Comparison of ENCODE assay signal across 8 cellular contexts in the genomic region with DNA sequence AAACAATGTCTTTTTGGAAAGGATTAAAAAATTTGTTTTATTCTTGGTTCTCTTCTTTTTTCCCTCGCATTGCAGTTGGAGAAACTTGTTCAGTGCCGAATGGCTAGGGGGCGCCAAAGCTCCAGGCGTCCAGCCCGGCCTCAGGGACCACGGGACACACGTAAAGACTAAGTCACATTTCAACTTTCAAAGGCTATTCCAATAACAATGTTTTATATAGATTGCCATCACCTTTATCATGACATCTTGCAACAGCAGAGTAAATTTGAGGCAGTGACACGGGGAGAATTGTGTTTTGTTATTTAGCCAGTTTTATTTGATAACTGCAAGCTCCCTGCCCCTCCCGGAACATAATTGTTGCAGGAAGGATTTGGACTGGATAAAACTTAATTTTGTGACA. TPM values are rescaled to one million over a fixed set of nuclear protein-coding genes. Genes with fewer than 3 reads are reported as not detected.
DNase-seq lines count a peak whose midpoint lies in the region; ATAC-seq, FAIRE-seq and TF ChIP-seq lines count a peak whose summit lies in the region.

No MANE protein-coding gene starts in this region.

- peak; percentile 100 for TF ChIP-seq CTCF in SK-N-SH (IDR thresholded peaks at IDR 0.05)
- peak; percentile 73 to 85 (median 76) for TF ChIP-seq CTCF in K562 (IDR thresholded peaks at IDR 0.05 in 2 of 3, conservative IDR thresholded peaks at IDR 0.05 in 1 of 3; ENCODE audit: insufficient read depth in 2 of 3, low read depth in 1 of 3, low read length in 3 of 3)

- no peaks in the 10 kb centered on the region for H4K20me1 ChIP-seq in Karpas-422 (ENCODE audit: insufficient read depth, low read depth, low read length)
- peaks cover 19% of the 10 kb centered on the region for H4K20me1 ChIP-seq in SK-N-SH (ENCODE audit: insufficient read depth)
- H4K20me1 ChIP-seq in K562 (replicated peaks; ENCODE audit: control insufficient read depth, insufficient read depth, low read length) = no peaks in the 10 kb centered on the region

- CTCF ChIA-PET in SK-N-SH (lab: Yijun Ruan, JAX) = interaction anchor here (0.6 to 10.7 kb wide), 115 partner anchors 9 to 1587 kb away, joined by 3 to 291 read pairs (median 4); a partner anchor contains a TSS
- CTCF ChIA-PET in K562 (lab: Yijun Ruan, JAX; ENCODE audit: low intra/inter-chr PET ratio) = interaction anchor here (1.2 to 1.6 kb wide), 3 partner anchors 1165 to 1259 kb away, joined by 3 to 6 read pairs (median 3); no protein-coding TSS in a partner anchor

- H3K27ac ChIP-seq in Karpas-422 (ENCODE audit: low read length) = no peak overlapping the region
- H3K27ac ChIP-seq in SK-N-SH (ENCODE audit: low read depth in 2 of 2, low read length in 1 of 2) = peak overlapping the region in 1 of 2 experiments; percentile 18; a peak in 1 of 4 replicates
- H3K27ac ChIP-seq in K562 (ENCODE audit: extremely low read depth, low read depth, low read length) = no peak overlapping the region
- H3K27ac ChIP-seq in skeletal muscle tissue (ENCODE audit: low read depth, low read length) = no peak overlapping the region

- no peak overlapping the region for H3K4me2 ChIP-seq in Karpas-422 (ENCODE audit: low read depth, low read length, poor library complexity, severe bottlenecking)
- peak overlapping the region; percentile 84 for H3K4me2 ChIP-seq in SK-N-SH
- H3K4me2 ChIP-seq in K562 (ENCODE audit: insufficient read depth, low read length) = no peak overlapping the region; the same call in 1 of the 2 replicates

- H3K36me3 ChIP-seq in Karpas-422 (ENCODE audit: insufficient read depth, low read length) (no peaks in the 10 kb centered on the region), SK-N-SH (replicated peaks in 1 of 2; ENCODE audit: control insufficient read depth in 1 of 2, insufficient read depth in 2 of 2, low read length in 1 of 2) (peaks cover 0 to 5% of the 10 kb centered on the region in 2 experiments), K562 (ENCODE audit: control insufficient read depth, insufficient read depth, low read length) (no peaks in the 10 kb centered on the region), iPS-15b (ENCODE audit: control insufficient read depth, insufficient read depth, low read length) (no peaks in the 10 kb centered on the region), skeletal muscle tissue (ENCODE audit: control insufficient read depth in 3 of 3, insufficient read depth in 3 of 3, low read length in 3 of 3) (no peaks in the 10 kb centered on the region)

- no peaks in the 10 kb centered on the region for H3K4me1 ChIP-seq in Karpas-422 (ENCODE audit: low read length)
- H3K4me1 ChIP-seq in SK-N-SH (ENCODE audit: control insufficient read depth in 1 of 2, insufficient read depth in 2 of 2, low read depth in 1 of 2, low read length in 1 of 2) = peaks cover 26 to 34% of the 10 kb centered on the region in 2 experiments
- H3K4me1 ChIP-seq in K562 (replicated peaks in 1 of 2; ENCODE audit: control insufficient read depth in 2 of 2, insufficient read depth in 2 of 2, low read length in 2 of 2) = no peaks in the 10 kb centered on the region
- H3K4me1 ChIP-seq in iPS-15b (ENCODE audit: control insufficient read depth, insufficient read depth, low read length) = peaks cover 18% of the 10 kb centered on the region
- peaks cover 16 to 38% (median 26%) of the 10 kb centered on the region in 3 donors for H3K4me1 ChIP-seq in skeletal muscle tissue (ENCODE audit: control insufficient read depth in 3 of 3, insufficient read depth in 3 of 3, low read length in 3 of 3)

- no TSS peak for BruUV-seq in K562 (replicated peaks; lab: Mats Ljungman, UMichigan)

- H3K4me3 ChIP-seq in Karpas-422 (ENCODE audit: low read length) (no peak overlapping the region), SK-N-SH (ENCODE audit: low read depth in 2 of 2, low read length in 1 of 2) (peak overlapping the region in 1 of 2 experiments; percentile 72; a peak in 2 of 4 replicates), K562 (no peak overlapping the region), iPS-15b (ENCODE audit: low read depth, low read length) (peak overlapping the region; percentile 66), skeletal muscle tissue (ENCODE audit: low read length in 3 of 3) (peak overlapping the region in 2 of 3 donors; percentile 39 to 49)

- 8% methylated on average over 9 of the region's 9 CpGs for WGBS in SK-N-SH (ENCODE audit: low lambda C conversion rate)
- 6% methylated on average over 9 of the region's 9 CpGs for WGBS in K562 (ENCODE audit: insufficient coverage, low coverage, missing lambda C conversion rate)

- H3K27me3 ChIP-seq in Karpas-422 (ENCODE audit: low read length) (no peaks in the 10 kb centered on the region), SK-N-SH (ENCODE audit: insufficient read depth) (no peaks in the 10 kb centered on the region), K562 (ENCODE audit: control insufficient read depth in 2 of 2, insufficient read depth in 2 of 2, low read length in 2 of 2) (peaks cover 0 to 4% of the 10 kb centered on the region in 2 experiments; a peak in 2 of 5 replicates), iPS-15b (ENCODE audit: control insufficient read depth, insufficient read depth, low read length) (peaks cover 45% of the 10 kb centered on the region), skeletal muscle tissue (ENCODE audit: control insufficient read depth in 3 of 3, insufficient read depth in 3 of 3, low read length in 3 of 3) (peaks cover 21 to 52% (median 29%) of the 10 kb centered on the region in 3 donors)

- peaks cover 34% of the 10 kb centered on the region for H3F3A ChIP-seq in SK-N-SH (replicated peaks; ENCODE audit: insufficient read depth)

- in situ Hi-C loops in K562 (cut with MboI) = loop anchor here (10.0 kb wide), 1 partner anchor 1162 kb away; no protein-coding TSS in a partner anchor

- TF ChIP-seq RAD21 in SK-N-SH (IDR thresholded peaks at IDR 0.05; ENCODE audit: low read length) (peak; percentile 98), K562 (CRISPR knock-in tag; conservative IDR thresholded peaks at IDR 0.05 in 1 of 2, IDR thresholded peaks at IDR 0.05 in 1 of 2) (peak; percentile 75 to 76)

- no peak for TF ChIP-seq POLR2A in K562 (conservative IDR thresholded peaks at IDR 0.05)

- no peaks in the 10 kb centered on the region for H3K9me2 ChIP-seq in Karpas-422 (replicated peaks; ENCODE audit: insufficient read depth, low read length)
- H3K9me2 ChIP-seq in SK-N-SH = no peaks in the 10 kb centered on the region

- intact Hi-C loops in K562 (cut with micrococcal nuclease) = loop anchor here (1.0 to 10.0 kb wide), 4 partner anchors 432 to 1310 kb away; no protein-coding TSS in a partner anchor

- H3K79me2 ChIP-seq in Karpas-422 (ENCODE audit: low read length) (no peaks in the 10 kb centered on the region), SK-N-SH (ENCODE audit: insufficient read depth) (peaks cover 22% of the 10 kb centered on the region), K562 (ENCODE audit: control insufficient read depth, insufficient read depth, low read length) (no peaks in the 10 kb centered on the region)

- no peaks in the 10 kb centered on the region for H3K9me3 ChIP-seq in Karpas-422 (ENCODE audit: low read length)
- no peaks in the 10 kb centered on the region for H3K9me3 ChIP-seq in SK-N-SH
- H3K9me3 ChIP-seq in K562 (replicated peaks; ENCODE audit: control insufficient read depth, insufficient read depth, low read depth, low read length) = no peaks in the 10 kb centered on the region
- H3K9me3 ChIP-seq in iPS-15b (ENCODE audit: control insufficient read depth, insufficient read depth, low read length) = no peaks in the 10 kb centered on the region
- H3K9me3 ChIP-seq in skeletal muscle tissue (ENCODE audit: control insufficient read depth in 3 of 3, low read length in 3 of 3) = no peaks in the 10 kb centered on the region

- no peaks in the 10 kb centered on the region for H3K9me1 ChIP-seq in K562 (ENCODE audit: control insufficient read depth, insufficient read depth, low read length)

- no peak overlapping the region for H2AFZ ChIP-seq in Karpas-422 (ENCODE audit: low read length)
- peak overlapping the region; percentile 52 for H2AFZ ChIP-seq in SK-N-SH (ENCODE audit: low read depth)
- H2AFZ ChIP-seq in K562 (ENCODE audit: low read depth, low read length) = 0 out of 2 replicates have a peak overlapping the region, but pooled peaks have one; percentile 6

- POLR2A ChIA-PET in SK-N-SH (lab: Yijun Ruan, JAX) = no interaction called here
- POLR2A ChIA-PET in K562 (lab: Yijun Ruan, JAX) = interaction anchor here (1.2 kb wide), 1 partner anchor 17 kb away, joined by 4 read pairs; no protein-coding TSS in a partner anchor

- DNase-seq in NCI-H2227 (lab: John Stamatoyannopoulos, UW; ENCODE audit: unreplicated experiment) (peak; percentile 6), NCI-H2227 treated with DMSO at 0.1 percent for 48 hours (lab: John Stamatoyannopoulos, UW) (no peak), Karpas-422 (peak; percentile 84), SK-N-SH (peak; percentile 78), K562 (ENCODE audit: extremely low read depth in 1 of 4, low spot score in 3 of 4) (peak; percentile 48 to 66 (median 48))

- H3K9ac ChIP-seq in Karpas-422 (ENCODE audit: low read length) = no peak overlapping the region
- no peak overlapping the region for H3K9ac ChIP-seq in SK-N-SH
- no peak overlapping the region for H3K9ac ChIP-seq in K562 (ENCODE audit: insufficient read depth in 1 of 2, low read depth in 2 of 2, low read length in 2 of 2)
- no peak overlapping the region for H3K9ac ChIP-seq in iPS-15b (ENCODE audit: low read depth, low read length)
- no peak overlapping the region for H3K9ac ChIP-seq in skeletal muscle tissue (ENCODE audit: low read depth in 1 of 3, low read length in 3 of 3)

- TF ChIP-seq EP300 in SK-N-SH (IDR thresholded peaks at IDR 0.05; ENCODE audit: borderline replicate concordance in 1 of 2, low read depth in 1 of 2, low read length in 1 of 2) = no peak
- no peak for TF ChIP-seq EP300 in K562 (IDR thresholded peaks at IDR 0.05; ENCODE audit: low read length)

- ATAC-seq in K562 = peak; percentile 89
- no peak for ATAC-seq in HG03520 (IDR thresholded peaks at IDR 0.05; ENCODE audit: unreplicated experiment)

- FAIRE-seq in K562 (lab: Jason Lieb, UNC) = peak; percentile 37

RNA-seq across cellular contexts. Expression of a gene that starts 2.2 kb away (rescaled TPM):
- total RNA-seq in Karpas-422 (2014; rRNA removed; shearing (Covaris generic); ENCODE audit: low replicate concordance) = not detected in 2 replicates
- polyA plus RNA-seq in SK-N-SH (2012; rRNA removed) = 51.2 and 80.3 TPM in 2 replicates
- 58.5 and 59.1 TPM in 2 replicates for polyA plus RNA-seq in SK-N-SH (2012; cell fraction: cytosol; rRNA removed)
- 80.5 and 102 TPM in 2 replicates for polyA plus RNA-seq in SK-N-SH (2012; cell fraction: nucleus; rRNA removed)
- total RNA-seq in K562 (2011; cell fraction: chromatin; rRNA removed; ENCODE audit: low replicate concordance) = not detected in 2 replicates
- not detected in 2 replicates for total RNA-seq in K562 (2011; cell fraction: nucleolus; rRNA removed)
- not detected in 2 replicates for total RNA-seq in K562 (2011; cell fraction: nucleoplasm; rRNA removed)
- not detected in 2 replicates for total RNA-seq in K562 (2014; rRNA removed)
- not detected in 2 replicates for total RNA-seq in K562 (2014; rRNA removed; fragmentation: Illumina TruSeq; extraction: Trizol)
- not detected in 2 replicates for total RNA-seq in K562 (2015; rRNA removed; fragmentation: Illumina TruSeq; extraction: Trizol)
- 0.22 and 0.27 TPM in 2 replicates for total RNA-seq in K562 (2021)
- 0.08 TPM in 1 of 2 replicates, not detected in the other for polyA plus RNA-seq in K562 (2011; rRNA removed)
- 0.03 and 0.06 TPM in 2 replicates for polyA plus RNA-seq in K562 (2011; cell fraction: cytosol; rRNA removed)
- polyA plus RNA-seq in K562 (2011; cell fraction: nucleus; rRNA removed) = 0.22 and 0.27 TPM in 2 replicates
- 0.10 and 0.13 TPM in 2 replicates for polyA plus RNA-seq in K562 (2012)
- not detected in 2 replicates for polyA plus RNA-seq in K562 (2014; fragmentation: Illumina TruSeq; extraction: Trizol)
- polyA plus RNA-seq in K562 (2014; fragmentation: Nextera tagmentation; extraction: Ambion mirVana) = under 1 TPM in 1 of 2 experiments, not detected in 1; 0.10 TPM
- 0.09 TPM in 1 of 2 replicates, not detected in the other for polyA plus RNA-seq in K562 (2014; rRNA removed)
- not detected in 2 replicates for polyA minus RNA-seq in K562 (2011; rRNA and poly(A)+ RNA removed)
- not detected in 2 replicates for polyA minus RNA-seq in K562 (2011; cell fraction: cytosol; rRNA and poly(A)+ RNA removed)
- 0.27 and 0.67 TPM in 2 replicates for polyA minus RNA-seq in K562 (2011; cell fraction: nucleus; rRNA and poly(A)+ RNA removed)
- total RNA-seq in skeletal muscle tissue = 112 TPM

RNA-seq across cellular contexts. Expression of a gene that starts 35.0 kb away (rescaled TPM):
- not detected in 2 replicates for total RNA-seq in Karpas-422 (2014; rRNA removed; shearing (Covaris generic); ENCODE audit: low replicate concordance)
- polyA plus RNA-seq in SK-N-SH (2012; rRNA removed) (not detected in 2 replicates), K562 (2011; rRNA removed) (not detected in 2 replicates), K562 (2014; fragmentation: Illumina TruSeq; extraction: Trizol) (not detected in 2 replicates), K562 (2014; fragmentation: Nextera tagmentation; extraction: Ambion mirVana) (not detected), K562 (2014; rRNA removed) (not detected in 2 replicates)
- not detected in 2 replicates for polyA plus RNA-seq in SK-N-SH (2012; cell fraction: cytosol; rRNA removed)
- polyA plus RNA-seq in SK-N-SH (2012; cell fraction: nucleus; rRNA removed) = not detected in 2 replicates
- total RNA-seq in K562 (2011; cell fraction: chromatin; rRNA removed; ENCODE audit: low replicate concordance) = not detected in 2 replicates
- total RNA-seq in K562 (2011; cell fraction: nucleolus; rRNA removed) = not detected in 2 replicates
- total RNA-seq in K562 (2011; cell fraction: nucleoplasm; rRNA removed) = not detected in 2 replicates
- total RNA-seq in K562 (2014; rRNA removed) (not detected in 2 replicates), K562 (2014; rRNA removed; fragmentation: Illumina TruSeq; extraction: Trizol) (not detected in 2 replicates), K562 (2015; rRNA removed; fragmentation: Illumina TruSeq; extraction: Trizol) (not detected in 2 replicates), K562 (2021) (0.13 TPM in 1 of 2 replicates, not detected in the other), skeletal muscle tissue (not detected)
- polyA plus RNA-seq in K562 (2011; cell fraction: cytosol; rRNA removed) = not detected in 2 replicates
- not detected in 2 replicates for polyA plus RNA-seq in K562 (2011; cell fraction: nucleus; rRNA removed)
- not detected in 2 replicates for polyA plus RNA-seq in K562 (2012)
- not detected in 2 replicates for polyA minus RNA-seq in K562 (2011; rRNA and poly(A)+ RNA removed)
- polyA minus RNA-seq in K562 (2011; cell fraction: cytosol; rRNA and poly(A)+ RNA removed) = 3.7 TPM in 1 of 2 replicates, not detected in the other
- polyA minus RNA-seq in K562 (2011; cell fraction: nucleus; rRNA and poly(A)+ RNA removed) = not detected in 2 replicates

RNA-seq across cellular contexts. Expression of a gene that starts 50.4 kb away (rescaled TPM):
- not detected in 2 replicates for total RNA-seq in Karpas-422 (2014; rRNA removed; shearing (Covaris generic); ENCODE audit: low replicate concordance)
- polyA plus RNA-seq in SK-N-SH (2012; rRNA removed) (not detected in 2 replicates), K562 (2011; rRNA removed) (not detected in 2 replicates), K562 (2014; fragmentation: Illumina TruSeq; extraction: Trizol) (not detected in 2 replicates), K562 (2014; fragmentation: Nextera tagmentation; extraction: Ambion mirVana) (not detected), K562 (2014; rRNA removed) (not detected in 2 replicates)
- polyA plus RNA-seq in SK-N-SH (2012; cell fraction: cytosol; rRNA removed) = not detected in 2 replicates
- polyA plus RNA-seq in SK-N-SH (2012; cell fraction: nucleus; rRNA removed) = not detected in 2 replicates
- total RNA-seq in K562 (2011; cell fraction: chromatin; rRNA removed; ENCODE audit: low replicate concordance) = not detected in 2 replicates
- not detected in 2 replicates for total RNA-seq in K562 (2011; cell fraction: nucleolus; rRNA removed)
- total RNA-seq in K562 (2011; cell fraction: nucleoplasm; rRNA removed) = not detected in 2 replicates
- total RNA-seq in K562 (2014; rRNA removed) (not detected in 2 replicates), K562 (2014; rRNA removed; fragmentation: Illumina TruSeq; extraction: Trizol) (not detected in 2 replicates), K562 (2015; rRNA removed; fragmentation: Illumina TruSeq; extraction: Trizol) (not detected in 2 replicates), K562 (2021) (not detected in 2 replicates), skeletal muscle tissue (not detected)
- polyA plus RNA-seq in K562 (2011; cell fraction: cytosol; rRNA removed) = not detected in 2 replicates
- not detected in 2 replicates for polyA plus RNA-seq in K562 (2011; cell fraction: nucleus; rRNA removed)
- polyA plus RNA-seq in K562 (2012) = not detected in 2 replicates
- not detected in 2 replicates for polyA minus RNA-seq in K562 (2011; rRNA and poly(A)+ RNA removed)
- polyA minus RNA-seq in K562 (2011; cell fraction: cytosol; rRNA and poly(A)+ RNA removed) = not detected in 2 replicates
- not detected in 2 replicates for polyA minus RNA-seq in K562 (2011; cell fraction: nucleus; rRNA and poly(A)+ RNA removed)

Comparison
In these comparisons a context has a peak if more than half of its experiments do, and no peak if none do; other contexts are left out.
1. H3K4me3 ChIP-seq: peak in iPS-15b (single experiment) and skeletal muscle tissue (2 of 3); none in Karpas-422 (single experiment) and K562 (single experiment).
2. RNA of a gene that starts 2.2 kb away (total RNA-seq): 112 TPM in skeletal muscle tissue (single experiment); 0.22 to 0.27 TPM in K562 and not detected in Karpas-422; every median in the first group is over 10 times any median in the second.